Comparison of ENCODE assay signal across 1 cellular context in the genomic region with DNA sequence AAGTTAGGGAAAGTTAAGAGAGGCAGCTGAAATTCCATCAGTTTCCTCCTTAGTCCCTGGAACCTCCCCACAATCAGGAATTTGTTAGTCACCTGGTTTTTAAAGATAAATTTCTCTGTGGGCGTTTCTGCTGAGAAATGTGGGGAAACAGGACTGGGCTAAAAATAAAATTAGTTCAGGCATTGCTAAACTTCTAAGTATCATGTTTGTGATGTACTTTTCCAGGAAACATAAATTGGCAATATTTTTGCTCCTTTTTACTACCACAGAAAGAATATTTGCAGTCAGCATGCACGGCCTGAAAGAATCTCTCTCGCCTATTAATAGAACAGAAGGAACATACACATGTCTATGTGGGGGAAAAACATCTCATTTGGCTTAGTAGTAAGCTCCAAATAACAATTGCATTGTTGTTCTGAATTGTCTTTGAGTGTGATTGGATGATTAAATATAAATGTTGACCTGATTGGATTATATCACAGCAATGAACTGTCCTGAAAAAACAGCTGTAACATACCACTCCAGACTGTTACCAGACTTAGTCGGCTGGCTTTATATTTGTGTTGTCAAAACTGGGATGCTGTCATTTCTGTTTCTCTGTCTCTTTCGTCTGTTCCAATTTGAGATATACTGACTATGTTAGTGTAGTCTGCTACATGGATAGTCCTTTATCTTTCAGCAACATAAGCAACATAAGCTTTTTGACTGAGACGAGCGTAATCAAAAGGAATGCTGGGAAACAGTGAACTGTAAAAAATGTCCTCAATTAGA.
TF ChIP-seq lines count a peak whose summit lies in the region.

No MANE protein-coding gene starts in this region.

TF ChIP-seq in GM12878, 131 proteins besides CTCF, POLR2A, EP300 and RAD21 (continued from another document):
- TF ChIP-seq, protein P1, sequence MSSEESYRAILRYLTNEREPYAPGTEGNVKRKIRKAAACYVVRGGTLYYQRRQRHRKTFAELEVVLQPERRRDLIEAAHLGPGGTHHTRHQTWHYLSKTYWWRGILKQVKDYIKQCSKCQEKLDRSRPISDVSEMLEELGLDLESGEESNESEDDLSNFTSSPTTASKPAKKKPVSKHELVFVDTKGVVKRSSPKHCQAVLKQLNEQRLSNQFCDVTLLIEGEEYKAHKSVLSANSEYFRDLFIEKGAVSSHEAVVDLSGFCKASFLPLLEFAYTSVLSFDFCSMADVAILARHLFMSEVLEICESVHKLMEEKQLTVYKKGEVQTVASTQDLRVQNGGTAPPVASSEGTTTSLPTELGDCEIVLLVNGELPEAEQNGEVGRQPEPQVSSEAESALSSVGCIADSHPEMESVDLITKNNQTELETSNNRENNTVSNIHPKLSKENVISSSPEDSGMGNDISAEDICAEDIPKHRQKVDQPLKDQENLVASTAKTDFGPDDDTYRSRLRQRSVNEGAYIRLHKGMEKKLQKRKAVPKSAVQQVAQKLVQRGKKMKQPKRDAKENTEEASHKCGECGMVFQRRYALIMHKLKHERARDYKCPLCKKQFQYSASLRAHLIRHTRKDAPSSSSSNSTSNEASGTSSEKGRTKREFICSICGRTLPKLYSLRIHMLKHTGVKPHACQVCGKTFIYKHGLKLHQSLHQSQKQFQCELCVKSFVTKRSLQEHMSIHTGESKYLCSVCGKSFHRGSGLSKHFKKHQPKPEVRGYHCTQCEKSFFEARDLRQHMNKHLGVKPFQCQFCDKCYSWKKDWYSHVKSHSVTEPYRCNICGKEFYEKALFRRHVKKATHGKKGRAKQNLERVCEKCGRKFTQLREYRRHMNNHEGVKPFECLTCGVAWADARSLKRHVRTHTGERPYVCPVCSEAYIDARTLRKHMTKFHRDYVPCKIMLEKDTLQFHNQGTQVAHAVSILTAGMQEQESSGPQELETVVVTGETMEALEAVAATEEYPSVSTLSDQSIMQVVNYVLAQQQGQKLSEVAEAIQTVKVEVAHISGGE (CRISPR knock-in tag; IDR thresholded peaks at IDR 0.05) = no peak
- no peak for TF ChIP-seq SUPT20H (IDR thresholded peaks at IDR 0.05; ENCODE audit: borderline replicate concordance, control insufficient read depth, low read depth, low read length)
- TF ChIP-seq KAT2A (conservative IDR thresholded peaks at IDR 0.05; ENCODE audit: control insufficient read depth, low read depth, low read length) = no peak
- no peak for TF ChIP-seq CHD4 (IDR thresholded peaks at IDR 0.05)
- TF ChIP-seq, protein P2, sequence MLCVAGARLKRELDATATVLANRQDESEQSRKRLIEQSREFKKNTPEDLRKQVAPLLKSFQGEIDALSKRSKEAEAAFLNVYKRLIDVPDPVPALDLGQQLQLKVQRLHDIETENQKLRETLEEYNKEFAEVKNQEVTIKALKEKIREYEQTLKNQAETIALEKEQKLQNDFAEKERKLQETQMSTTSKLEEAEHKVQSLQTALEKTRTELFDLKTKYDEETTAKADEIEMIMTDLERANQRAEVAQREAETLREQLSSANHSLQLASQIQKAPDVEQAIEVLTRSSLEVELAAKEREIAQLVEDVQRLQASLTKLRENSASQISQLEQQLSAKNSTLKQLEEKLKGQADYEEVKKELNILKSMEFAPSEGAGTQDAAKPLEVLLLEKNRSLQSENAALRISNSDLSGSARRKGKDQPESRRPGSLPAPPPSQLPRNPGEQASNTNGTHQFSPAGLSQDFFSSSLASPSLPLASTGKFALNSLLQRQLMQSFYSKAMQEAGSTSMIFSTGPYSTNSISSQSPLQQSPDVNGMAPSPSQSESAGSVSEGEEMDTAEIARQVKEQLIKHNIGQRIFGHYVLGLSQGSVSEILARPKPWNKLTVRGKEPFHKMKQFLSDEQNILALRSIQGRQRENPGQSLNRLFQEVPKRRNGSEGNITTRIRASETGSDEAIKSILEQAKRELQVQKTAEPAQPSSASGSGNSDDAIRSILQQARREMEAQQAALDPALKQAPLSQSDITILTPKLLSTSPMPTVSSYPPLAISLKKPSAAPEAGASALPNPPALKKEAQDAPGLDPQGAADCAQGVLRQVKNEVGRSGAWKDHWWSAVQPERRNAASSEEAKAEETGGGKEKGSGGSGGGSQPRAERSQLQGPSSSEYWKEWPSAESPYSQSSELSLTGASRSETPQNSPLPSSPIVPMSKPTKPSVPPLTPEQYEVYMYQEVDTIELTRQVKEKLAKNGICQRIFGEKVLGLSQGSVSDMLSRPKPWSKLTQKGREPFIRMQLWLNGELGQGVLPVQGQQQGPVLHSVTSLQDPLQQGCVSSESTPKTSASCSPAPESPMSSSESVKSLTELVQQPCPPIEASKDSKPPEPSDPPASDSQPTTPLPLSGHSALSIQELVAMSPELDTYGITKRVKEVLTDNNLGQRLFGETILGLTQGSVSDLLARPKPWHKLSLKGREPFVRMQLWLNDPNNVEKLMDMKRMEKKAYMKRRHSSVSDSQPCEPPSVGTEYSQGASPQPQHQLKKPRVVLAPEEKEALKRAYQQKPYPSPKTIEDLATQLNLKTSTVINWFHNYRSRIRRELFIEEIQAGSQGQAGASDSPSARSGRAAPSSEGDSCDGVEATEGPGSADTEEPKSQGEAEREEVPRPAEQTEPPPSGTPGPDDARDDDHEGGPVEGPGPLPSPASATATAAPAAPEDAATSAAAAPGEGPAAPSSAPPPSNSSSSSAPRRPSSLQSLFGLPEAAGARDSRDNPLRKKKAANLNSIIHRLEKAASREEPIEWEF (IDR thresholded peaks at IDR 0.05; ENCODE audit: insufficient replicate concordance, low read depth, low read length) = no peak
- no peak for TF ChIP-seq TCF3 (IDR thresholded peaks at IDR 0.05; ENCODE audit: borderline replicate concordance, insufficient read depth, low read depth, low read length)
- TF ChIP-seq RBBP5 (conservative IDR thresholded peaks at IDR 0.05) = no peak
- TF ChIP-seq RCOR1 (conservative IDR thresholded peaks at IDR 0.05; ENCODE audit: low read depth, low read length) = no peak
- TF ChIP-seq, protein P3, sequence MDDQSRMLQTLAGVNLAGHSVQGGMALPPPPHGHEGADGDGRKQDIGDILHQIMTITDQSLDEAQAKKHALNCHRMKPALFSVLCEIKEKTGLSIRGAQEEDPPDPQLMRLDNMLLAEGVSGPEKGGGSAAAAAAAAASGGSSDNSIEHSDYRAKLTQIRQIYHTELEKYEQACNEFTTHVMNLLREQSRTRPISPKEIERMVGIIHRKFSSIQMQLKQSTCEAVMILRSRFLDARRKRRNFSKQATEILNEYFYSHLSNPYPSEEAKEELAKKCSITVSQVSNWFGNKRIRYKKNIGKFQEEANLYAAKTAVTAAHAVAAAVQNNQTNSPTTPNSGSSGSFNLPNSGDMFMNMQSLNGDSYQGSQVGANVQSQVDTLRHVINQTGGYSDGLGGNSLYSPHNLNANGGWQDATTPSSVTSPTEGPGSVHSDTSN (IDR thresholded peaks at IDR 0.05; ENCODE audit: insufficient replicate concordance, low read depth, low read length) = no peak
- TF ChIP-seq, protein P4, sequence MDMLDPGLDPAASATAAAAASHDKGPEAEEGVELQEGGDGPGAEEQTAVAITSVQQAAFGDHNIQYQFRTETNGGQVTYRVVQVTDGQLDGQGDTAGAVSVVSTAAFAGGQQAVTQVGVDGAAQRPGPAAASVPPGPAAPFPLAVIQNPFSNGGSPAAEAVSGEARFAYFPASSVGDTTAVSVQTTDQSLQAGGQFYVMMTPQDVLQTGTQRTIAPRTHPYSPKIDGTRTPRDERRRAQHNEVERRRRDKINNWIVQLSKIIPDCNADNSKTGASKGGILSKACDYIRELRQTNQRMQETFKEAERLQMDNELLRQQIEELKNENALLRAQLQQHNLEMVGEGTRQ (IDR thresholded peaks at IDR 0.05; ENCODE audit: borderline replicate concordance, low read depth, low read length) = no peak
- no peak for TF ChIP-seq FOXM1 (IDR thresholded peaks at IDR 0.05; ENCODE audit: low read depth, low read length)
- TF ChIP-seq, protein P5, sequence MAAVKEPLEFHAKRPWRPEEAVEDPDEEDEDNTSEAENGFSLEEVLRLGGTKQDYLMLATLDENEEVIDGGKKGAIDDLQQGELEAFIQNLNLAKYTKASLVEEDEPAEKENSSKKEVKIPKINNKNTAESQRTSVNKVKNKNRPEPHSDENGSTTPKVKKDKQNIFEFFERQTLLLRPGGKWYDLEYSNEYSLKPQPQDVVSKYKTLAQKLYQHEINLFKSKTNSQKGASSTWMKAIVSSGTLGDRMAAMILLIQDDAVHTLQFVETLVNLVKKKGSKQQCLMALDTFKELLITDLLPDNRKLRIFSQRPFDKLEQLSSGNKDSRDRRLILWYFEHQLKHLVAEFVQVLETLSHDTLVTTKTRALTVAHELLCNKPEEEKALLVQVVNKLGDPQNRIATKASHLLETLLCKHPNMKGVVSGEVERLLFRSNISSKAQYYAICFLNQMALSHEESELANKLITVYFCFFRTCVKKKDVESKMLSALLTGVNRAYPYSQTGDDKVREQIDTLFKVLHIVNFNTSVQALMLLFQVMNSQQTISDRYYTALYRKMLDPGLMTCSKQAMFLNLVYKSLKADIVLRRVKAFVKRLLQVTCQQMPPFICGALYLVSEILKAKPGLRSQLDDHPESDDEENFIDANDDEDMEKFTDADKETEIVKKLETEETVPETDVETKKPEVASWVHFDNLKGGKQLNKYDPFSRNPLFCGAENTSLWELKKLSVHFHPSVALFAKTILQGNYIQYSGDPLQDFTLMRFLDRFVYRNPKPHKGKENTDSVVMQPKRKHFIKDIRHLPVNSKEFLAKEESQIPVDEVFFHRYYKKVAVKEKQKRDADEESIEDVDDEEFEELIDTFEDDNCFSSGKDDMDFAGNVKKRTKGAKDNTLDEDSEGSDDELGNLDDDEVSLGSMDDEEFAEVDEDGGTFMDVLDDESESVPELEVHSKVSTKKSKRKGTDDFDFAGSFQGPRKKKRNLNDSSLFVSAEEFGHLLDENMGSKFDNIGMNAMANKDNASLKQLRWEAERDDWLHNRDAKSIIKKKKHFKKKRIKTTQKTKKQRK (IDR thresholded peaks at IDR 0.05; ENCODE audit: low read depth, low read length) = no peak
- TF ChIP-seq ZNF217 (IDR thresholded peaks at IDR 0.05) = no peak
- no peak for TF ChIP-seq RB1 (IDR thresholded peaks at IDR 0.05; ENCODE audit: borderline replicate concordance)
- no peak for TF ChIP-seq JUND (IDR thresholded peaks at IDR 0.05; ENCODE audit: low read depth, low read length)
- TF ChIP-seq, protein P6, sequence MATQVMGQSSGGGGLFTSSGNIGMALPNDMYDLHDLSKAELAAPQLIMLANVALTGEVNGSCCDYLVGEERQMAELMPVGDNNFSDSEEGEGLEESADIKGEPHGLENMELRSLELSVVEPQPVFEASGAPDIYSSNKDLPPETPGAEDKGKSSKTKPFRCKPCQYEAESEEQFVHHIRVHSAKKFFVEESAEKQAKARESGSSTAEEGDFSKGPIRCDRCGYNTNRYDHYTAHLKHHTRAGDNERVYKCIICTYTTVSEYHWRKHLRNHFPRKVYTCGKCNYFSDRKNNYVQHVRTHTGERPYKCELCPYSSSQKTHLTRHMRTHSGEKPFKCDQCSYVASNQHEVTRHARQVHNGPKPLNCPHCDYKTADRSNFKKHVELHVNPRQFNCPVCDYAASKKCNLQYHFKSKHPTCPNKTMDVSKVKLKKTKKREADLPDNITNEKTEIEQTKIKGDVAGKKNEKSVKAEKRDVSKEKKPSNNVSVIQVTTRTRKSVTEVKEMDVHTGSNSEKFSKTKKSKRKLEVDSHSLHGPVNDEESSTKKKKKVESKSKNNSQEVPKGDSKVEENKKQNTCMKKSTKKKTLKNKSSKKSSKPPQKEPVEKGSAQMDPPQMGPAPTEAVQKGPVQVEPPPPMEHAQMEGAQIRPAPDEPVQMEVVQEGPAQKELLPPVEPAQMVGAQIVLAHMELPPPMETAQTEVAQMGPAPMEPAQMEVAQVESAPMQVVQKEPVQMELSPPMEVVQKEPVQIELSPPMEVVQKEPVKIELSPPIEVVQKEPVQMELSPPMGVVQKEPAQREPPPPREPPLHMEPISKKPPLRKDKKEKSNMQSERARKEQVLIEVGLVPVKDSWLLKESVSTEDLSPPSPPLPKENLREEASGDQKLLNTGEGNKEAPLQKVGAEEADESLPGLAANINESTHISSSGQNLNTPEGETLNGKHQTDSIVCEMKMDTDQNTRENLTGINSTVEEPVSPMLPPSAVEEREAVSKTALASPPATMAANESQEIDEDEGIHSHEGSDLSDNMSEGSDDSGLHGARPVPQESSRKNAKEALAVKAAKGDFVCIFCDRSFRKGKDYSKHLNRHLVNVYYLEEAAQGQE (IDR thresholded peaks at IDR 0.05; ENCODE audit: low read depth, low read length) = no peak
- no peak for TF ChIP-seq IKZF2 (IDR thresholded peaks at IDR 0.05)
